ENCODE assay signal across 10 cellular contexts in the genomic region with DNA sequence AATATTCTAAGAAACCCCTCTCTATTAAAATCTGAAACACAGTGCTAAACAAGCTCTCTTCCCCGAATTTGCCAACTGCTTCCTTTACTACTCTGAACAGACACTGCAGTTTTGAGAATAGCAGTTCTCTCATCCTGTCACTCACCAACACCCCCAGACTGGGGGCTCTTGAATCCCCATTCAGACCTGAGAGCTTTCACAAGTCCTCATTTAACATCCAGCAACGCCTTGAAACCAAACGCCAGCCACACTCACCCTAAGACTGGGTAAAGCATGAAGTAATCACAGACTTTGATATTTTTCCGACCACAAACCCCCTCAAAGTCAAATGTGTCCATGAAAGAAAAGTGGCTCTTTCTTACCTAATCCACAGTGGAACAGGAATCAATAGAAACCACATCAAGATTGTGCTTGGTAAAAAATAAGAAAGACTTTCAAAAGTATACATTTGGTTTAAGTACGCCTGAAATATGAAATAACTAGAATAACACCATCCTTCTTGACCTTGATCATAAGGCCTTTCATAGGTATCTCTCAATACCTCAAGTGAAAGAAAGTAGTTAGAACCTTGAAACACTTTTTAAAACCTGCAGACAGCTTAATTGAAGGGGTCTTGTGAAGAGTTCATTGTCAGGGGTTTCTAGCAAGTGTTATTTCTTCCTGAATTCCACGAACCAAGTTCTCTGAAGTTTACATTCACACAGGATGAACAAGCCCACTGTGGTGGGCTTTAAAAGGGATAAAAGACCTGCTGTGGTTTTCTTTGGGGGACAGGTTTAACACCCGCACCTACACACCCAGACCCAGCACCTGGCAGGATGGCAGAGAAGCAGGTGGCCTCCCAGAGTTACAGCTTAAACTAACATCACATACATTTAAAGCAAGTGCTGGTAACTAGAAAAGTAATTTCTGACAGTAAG.
DNase-seq lines count a peak whose midpoint lies in the region; ATAC-seq and TF ChIP-seq lines count a peak whose summit lies in the region.
"Had no signal": no experiment of that assay in that cellular context is flagged by ENCODE, and none has a peak within 500 bp of the region (broad histone marks: within the 10 kb centered on the region; RNA-seq: fewer than 3 reads in every experiment).

No MANE protein-coding gene starts in this region.

- H3K4me3 ChIP-seq in GM12865 (ENCODE audit: low read depth, low read length): no peak overlapping the region
- H3K4me3 ChIP-seq: ovary had no signal

- no peaks in the 10 kb centered on the region for H3K9me3 Mint-ChIP-seq in T-helper 1 cell treated with Interleukin-12 subunit alpha and Interleukin-12 subunit beta and Interleukin-4 antibody, amounts not matched to agents 30 μg/mL and 1 μg/mL, for 36 hours

- TF ChIP-seq CTCF in GM12865 (IDR thresholded peaks at IDR 0.05; ENCODE audit: insufficient read depth, low read depth, low read length, missing control alignments): no peak

- peak overlapping the region; percentile 41 for H3K4me3 Mint-ChIP-seq in T-helper 1 cell treated with Interleukin-12 subunit alpha and Interleukin-12 subunit beta and Interleukin-4 antibody, amounts not matched to agents 30 μg/mL and 1 μg/mL, for 36 hours

- peaks cover 6% of the 10 kb centered on the region for H3K36me3 Mint-ChIP-seq in T-helper 1 cell treated with Interleukin-12 subunit alpha and Interleukin-12 subunit beta and Interleukin-4 antibody, amounts not matched to agents 30 μg/mL and 1 μg/mL, for 36 hours (ENCODE audit: low read depth)

- H3K4me1 Mint-ChIP-seq in T-helper 1 cell treated with Interleukin-12 subunit alpha and Interleukin-12 subunit beta and Interleukin-4 antibody, amounts not matched to agents 30 μg/mL and 1 μg/mL, for 36 hours (ENCODE audit: low read depth): peaks cover 39% of the 10 kb centered on the region

- peak overlapping the region; percentile 88 for H3K27ac Mint-ChIP-seq in T-helper 1 cell treated with Interleukin-12 subunit alpha and Interleukin-12 subunit beta and Interleukin-4 antibody, amounts not matched to agents 30 μg/mL and 1 μg/mL, for 36 hours

- DNase-seq in GM12865 (ENCODE audit: low read depth) (peak; percentile 36), pons (ENCODE audit: low spot score) (no peak), superior temporal gyrus (ENCODE audit: extremely low spot score) (no peak)
- peak; percentile 17 for DNase-seq in activated T-helper 9 cell treated with anti-CD3 and anti-CD28 coated beads, Interleukin-2, amount 50 U/mL, for 16 hours (ENCODE audit: low read depth)
- DNase-seq in stimulated activated CD4-positive, alpha-beta T cell treated with anti-CD3 and anti-CD28 coated beads, Interleukin-2, amount 100 ng/mL, for 4 hours (ENCODE audit: low read depth): peak; percentile 21
- DNase-seq: NCI-H1436 treated with DMSO at 0.1 percent for 48 hours, ovary had no signal

- H3K27me3 Mint-ChIP-seq in T-helper 1 cell treated with Interleukin-12 subunit alpha and Interleukin-12 subunit beta and Interleukin-4 antibody, amounts not matched to agents 30 μg/mL and 1 μg/mL, for 36 hours (ENCODE audit: low read depth): no peaks in the 10 kb centered on the region

- no peak for ATAC-seq in HG03135 (IDR thresholded peaks at IDR 0.05; ENCODE audit: unreplicated experiment)
- no peak for ATAC-seq in HG02973 (IDR thresholded peaks at IDR 0.05; ENCODE audit: unreplicated experiment)

Comparison
In these comparisons a context has a peak if more than half of its experiments do, and no peak if none do; other contexts are left out.
1. DNase-seq: peak in GM12865 (single experiment), activated T-helper 9 cell treated with anti-CD3 and anti-CD28 coated beads, Interleukin-2, amount 50 U/mL, for 16 hours (single experiment) and stimulated activated CD4-positive, alpha-beta T cell treated with anti-CD3 and anti-CD28 coated beads, Interleukin-2, amount 100 ng/mL, for 4 hours (single experiment); none in pons (single experiment) and superior temporal gyrus (single experiment).